Comparison of ENCODE assay signal across 30 cellular contexts in the genomic region with DNA sequence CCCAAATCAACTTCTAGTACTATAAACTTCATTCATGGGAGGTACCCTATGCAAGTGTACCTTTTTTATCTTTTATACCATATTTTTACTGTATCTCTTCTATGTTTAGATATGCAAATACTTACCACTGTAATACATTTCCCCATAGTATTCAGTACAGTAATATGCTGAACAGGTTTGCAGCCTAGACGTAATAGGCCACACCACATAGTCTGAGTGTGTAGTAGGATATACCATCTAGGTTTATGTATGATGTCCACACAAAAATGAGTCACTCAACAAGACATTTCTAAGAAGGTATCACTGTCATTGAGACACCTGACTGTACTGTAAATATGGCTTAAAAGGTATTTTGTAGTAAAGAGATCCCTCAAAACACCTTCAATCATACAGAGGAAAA.
"Had no signal": no experiment of that assay in that cellular context is flagged by ENCODE, and none has a peak within 500 bp of the region (broad histone marks: within the 10 kb centered on the region; RNA-seq: fewer than 3 reads in every experiment).

No MANE protein-coding gene starts in this region.

- ATAC-seq: activated CD4-positive, CD25-positive, alpha-beta regulatory T cell treated with anti-CD3 and anti-CD28 coated beads, Interleukin-2, amount 50 U/mL, for 24 hours; activated CD8-positive, alpha-beta T cell treated with anti-CD3 and anti-CD28 coated beads for 36 hours; activated T-cell treated with anti-CD3 and anti-CD28 coated beads, Interleukin-2, amount 50 U/mL, for 4 hours; activated T-helper 17 cell treated with anti-CD3 and anti-CD28 coated beads, Interleukin-2, amount 50 U/mL, for 72 hours; gastrocnemius medialis; heart left ventricle; T-helper 17 cell had no signal

- H3K27me3 ChIP-seq: brain microvascular endothelial cell, colonic mucosa, dorsolateral prefrontal cortex, gastrocnemius medialis, heart left ventricle had no signal

- H3K36me3 ChIP-seq: brain microvascular endothelial cell, colonic mucosa, gastrocnemius medialis, heart left ventricle, WERI-Rb-1 had no signal

- H3K27ac ChIP-seq: brain microvascular endothelial cell, colonic mucosa, dorsolateral prefrontal cortex, gastrocnemius medialis, heart left ventricle, WERI-Rb-1 had no signal

- FAIRE-seq: astrocyte had no signal

- H3K4me3 ChIP-seq: colonic mucosa, dorsolateral prefrontal cortex, gastrocnemius medialis, heart left ventricle had no signal

- H3K4me1 ChIP-seq: colonic mucosa, gastrocnemius medialis, heart left ventricle had no signal

- H3K9me3 ChIP-seq: colonic mucosa, gastrocnemius medialis, heart left ventricle had no signal

- DNase-seq: activated B cell treated with CpG ODN at 0.5 μM for 24 hours; activated CD4-positive, alpha-beta T cell treated with anti-CD3 and anti-CD28 coated beads for 48 hours; activated CD4-positive, alpha-beta T cell treated with anti-CD3 and anti-CD28 coated beads, Interleukin-2, amount 50 U/mL, for 1 hour; activated CD4-positive, alpha-beta T cell treated with anti-CD3 and anti-CD28 coated beads, Interleukin-2, amount 50 U/mL, for 48 hours; activated CD8-positive, alpha-beta memory T cell treated with anti-CD3 and anti-CD28 coated beads for 24 hours; activated CD8-positive, alpha-beta T cell treated with anti-CD3 and anti-CD28 coated beads for 36 hours; activated effector memory CD4-positive, alpha-beta T cell treated with Interleukin-2 at 50 U/mL for 16 hours; activated gamma-delta T cell treated with Interleukin-2 at 50 U/mL for 16 hours; activated naive CD4-positive, alpha-beta T cell treated with anti-CD3 and anti-CD28 coated beads, Interleukin-2, amount 50 U/mL, for 16 hours; activated naive CD4-positive, alpha-beta T cell treated with Interleukin-2 at 50 U/mL for 16 hours; activated T-cell treated with anti-CD3 and anti-CD28 coated beads, Interleukin-2, amount 50 U/mL, for 4 hours; amniotic stem cell; anterior cingulate cortex; brain microvascular endothelial cell; caudate nucleus; colonic mucosa; dorsolateral prefrontal cortex; effector memory CD4-positive, alpha-beta T cell; endodermal cell; foreskin fibroblast; gastrocnemius medialis; glutamatergic neuron; heart left ventricle; T-helper 1 cell; T-helper 17 cell; T1000; WERI-Rb-1 had no signal
